Comparison of ENCODE assay signal across 13 cellular contexts in the genomic region with DNA sequence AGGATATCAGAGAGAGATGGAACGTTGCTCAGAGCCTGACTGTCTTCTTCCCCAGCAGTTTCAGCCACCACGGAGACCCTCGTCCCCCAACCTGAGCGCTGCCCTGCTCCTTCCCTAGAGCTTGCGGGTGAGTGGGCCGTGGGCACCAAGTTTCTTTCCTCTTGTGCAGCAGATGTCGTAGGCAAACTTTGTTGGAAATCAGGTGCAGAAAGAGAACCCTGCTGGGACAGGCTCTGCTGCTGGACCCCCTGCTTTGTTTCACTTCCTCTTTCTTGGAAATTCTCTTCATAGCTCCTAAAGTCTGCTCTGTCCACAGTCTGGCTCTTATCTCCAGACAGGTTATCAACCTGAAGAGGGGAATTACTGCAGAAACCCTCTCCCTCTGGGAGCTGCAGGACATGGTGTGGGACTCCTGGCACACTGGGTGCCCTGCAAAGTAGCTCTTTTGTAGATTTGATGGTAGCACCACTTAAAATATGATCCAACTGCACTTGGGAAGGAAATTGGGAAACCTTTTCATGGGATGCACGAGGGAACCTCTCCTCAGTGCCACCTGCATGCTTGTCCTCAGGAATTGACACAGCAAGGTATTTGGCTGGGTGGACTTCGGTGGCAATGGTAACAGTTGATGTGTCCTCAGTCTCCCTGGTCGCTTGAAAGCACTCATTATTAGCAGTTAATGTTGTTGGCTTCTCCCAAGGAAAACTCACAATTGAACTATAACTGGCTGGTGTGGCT.
DNase-seq lines count a peak whose midpoint lies in the region; ATAC-seq and TF ChIP-seq lines count a peak whose summit lies in the region.
"Had no signal": no experiment of that assay in that cellular context is flagged by ENCODE, and none has a peak within 500 bp of the region (broad histone marks: within the 10 kb centered on the region; RNA-seq: fewer than 3 reads in every experiment).

No MANE protein-coding gene starts in this region.

- no peak overlapping the region for H3K4me2 ChIP-seq in IMR-90 (ENCODE audit: low read depth, low read length)

- DNase-seq in IMR-90 (no peak), naive B cell (peak; percentile 80), NCI-H187 (lab: John Stamatoyannopoulos, UW) (no peak), gastrocnemius medialis (no peak)
- DNase-seq in NK-92 treated with Interleukin-12 subunit alpha and Interleukin-12 subunit beta, amount 100 ng/mL, for 24 hours (lab: John Stamatoyannopoulos, UW), result no peak
- DNase-seq: mammary epithelial cell; NCI-H1092 treated with DMSO at 0.1 percent for 48 hours; stimulated activated CD4-positive, alpha-beta T cell treated with anti-CD3 and anti-CD28 coated beads, Interleukin-4, amount 100 ng/mL, for 4 hours; T1000 had no signal

- no peak overlapping the region for H2BK5ac ChIP-seq in IMR-90 (ENCODE audit: low read depth, low read length, poor library complexity, severe bottlenecking)

- BruUV-seq in IMR-90 (replicated peaks; lab: Mats Ljungman, UMichigan), result no TSS peak

- H2BK120ac ChIP-seq in IMR-90 (ENCODE audit: low read depth, low read length), result no peak overlapping the region

- H3K4me1 Mint-ChIP-seq in naive B cell, result peaks cover 44 to 67% (median 56%) of the 10 kb centered on the region in 3 donors

- H3K9me3 Mint-ChIP-seq in naive B cell, result no peaks in the 10 kb centered on the region

- H2AK5ac ChIP-seq in IMR-90 (ENCODE audit: low read depth, low read length), result no peak overlapping the region

- H3K9ac ChIP-seq in IMR-90 (ENCODE audit: low read depth, low read length), result no peak overlapping the region

- TF ChIP-seq CTCF in IMR-90 (conservative IDR thresholded peaks at IDR 0.05; ENCODE audit: low read depth, low read length), result no peak
- no peak for TF ChIP-seq CTCF in gastrocnemius medialis (IDR thresholded peaks at IDR 0.05 in 4 of 5, conservative IDR thresholded peaks at IDR 0.05 in 1 of 5)

- H3K4me3 Mint-ChIP-seq in naive B cell, result peak overlapping the region; percentile 36 to 91 (median 76)

- TF ChIP-seq POLR2A in IMR-90 (IDR thresholded peaks at IDR 0.05; ENCODE audit: low read depth, low read length) (no peak), gastrocnemius medialis (IDR thresholded peaks at IDR 0.05) (no peak)

- H3K14ac ChIP-seq in IMR-90 (replicated peaks; ENCODE audit: low read depth, low read length), result no peak overlapping the region

- H3K56ac ChIP-seq in IMR-90 (ENCODE audit: extremely low read depth, insufficient read depth, low read length), result no peak overlapping the region

- H3K4me1 ChIP-seq in IMR-90 (ENCODE audit: control insufficient read depth, insufficient read depth, low read length) (peaks cover 6% of the 10 kb centered on the region), gastrocnemius medialis (peaks cover 10 to 13% of the 10 kb centered on the region in 2 donors)
- H3K4me1 ChIP-seq: adrenal gland had no signal

- H4K20me1 ChIP-seq in IMR-90 (ENCODE audit: insufficient read depth, low read length), result peaks cover 12% of the 10 kb centered on the region; the same call in 1 of the 2 replicates

- 93% methylated on average over 3 of the region's 10 CpGs; no CpG with 5 or more reads in 1 of the 2 experiments for WGBS in IMR-90 (ENCODE audit: extremely low coverage in 2 of 2, insufficient read length in 1 of 2), 2 experiments

- no peak overlapping the region for H3K23ac ChIP-seq in IMR-90 (ENCODE audit: low read depth, low read length)

- H4K5ac ChIP-seq in IMR-90 (ENCODE audit: low read depth, low read length), result no peak overlapping the region

- H4K8ac ChIP-seq in IMR-90 (ENCODE audit: low read depth in 2 of 2, low read length in 2 of 2), result no peak overlapping the region

- H3K36me3 Mint-ChIP-seq in naive B cell, result no peaks in the 10 kb centered on the region

- H3K4me3 ChIP-seq in IMR-90 (ENCODE audit: insufficient read depth, low read depth, low read length) (no peak overlapping the region), gastrocnemius medialis (no peak overlapping the region)
- H3K4me3 ChIP-seq: adrenal gland had no signal

- no peak overlapping the region for H4K91ac ChIP-seq in IMR-90 (ENCODE audit: insufficient read depth, low read depth, low read length)

- TF ChIP-seq RAD21 in IMR-90 (IDR thresholded peaks at IDR 0.05; ENCODE audit: low read length), result no peak

- in situ Hi-C loops in IMR-90 (cut with MboI; ENCODE audit: low sequenced_read_pairs) (no loop called here), gastrocnemius medialis (cut with MboI; ENCODE audit: low sequenced_read_pairs in 4 of 4) (loop anchor here (25.0 kb wide), 2 partner anchors 126 to 526 kb away; a partner anchor contains a TSS)

- no peak overlapping the region for H3K4ac ChIP-seq in IMR-90 (ENCODE audit: low read depth, low read length)

- ATAC-seq in GM18867 (IDR thresholded peaks at IDR 0.05; ENCODE audit: unreplicated experiment) (peak; percentile 46), GM21723 (IDR thresholded peaks at IDR 0.05; ENCODE audit: unreplicated experiment) (peak; percentile 50), IMR-90 (ENCODE audit: low read depth) (no peak), naive B cell (ENCODE audit: low read depth in 2 of 2) (peak; percentile 77 to 78), GM18873 (IDR thresholded peaks at IDR 0.05; ENCODE audit: low FRiP score, unreplicated experiment) (no peak), gastrocnemius medialis (no peak)

- peak overlapping the region; percentile 94 to 99 (median 98) for H3K27ac Mint-ChIP-seq in naive B cell

- no peak overlapping the region for H3K18ac ChIP-seq in IMR-90 (ENCODE audit: low read depth, low read length)

- peaks cover 16% of the 10 kb centered on the region for H3K9me1 ChIP-seq in IMR-90 (ENCODE audit: insufficient read depth, low read length)

- CTCF ChIA-PET in IMR-90 (lab: Yijun Ruan, JAX), result no interaction called here

- H3K79me1 ChIP-seq in IMR-90 (ENCODE audit: low read depth in 1 of 2, low read length in 2 of 2), result peaks cover 25 to 63% of the 10 kb centered on the region in 2 experiments

- H3K27me3 Mint-ChIP-seq in naive B cell, result no peaks in the 10 kb centered on the region

- H3K27me3 ChIP-seq in IMR-90 (ENCODE audit: control insufficient read depth, insufficient read depth, low read length), result no peaks in the 10 kb centered on the region
- H3K27me3 ChIP-seq in gastrocnemius medialis, result no peaks in the 10 kb centered on the region
- H3K27me3 ChIP-seq: adrenal gland had no signal

- H2AFZ ChIP-seq in IMR-90 (replicated peaks; ENCODE audit: low read length, poor library complexity), result peak overlapping the region; percentile 27

- H3K36me3 ChIP-seq in IMR-90 (ENCODE audit: control insufficient read depth, insufficient read depth, low read length), result peaks cover 39% of the 10 kb centered on the region
- H3K36me3 ChIP-seq in gastrocnemius medialis, result no peaks in the 10 kb centered on the region
- H3K36me3 ChIP-seq: adrenal gland had no signal

- H2AK9ac ChIP-seq in IMR-90 (replicated peaks; ENCODE audit: low read depth, low read length, poor library complexity), result peak overlapping the region; percentile 33

- POLR2A ChIA-PET in IMR-90 (lab: Charles Lee; ENCODE audit: unreplicated experiment), result no interaction called here

- no peak overlapping the region for H2BK15ac ChIP-seq in IMR-90 (ENCODE audit: low read depth, low read length)

- H3K9me3 ChIP-seq in IMR-90 (ENCODE audit: control insufficient read depth, insufficient read depth, low read length) (no peaks in the 10 kb centered on the region), gastrocnemius medialis (no peaks in the 10 kb centered on the region)
- H3K9me3 ChIP-seq: adrenal gland had no signal

- intact Hi-C loops in IMR-90 (cut with micrococcal nuclease) (no loop called here), gastrocnemius medialis (cut with DNase I; ENCODE audit: low total_unique reads) (no loop called here)

- dilution Hi-C loops in IMR-90 (cut with HindIII; ENCODE audit: low sequenced_read_pairs, unreplicated experiment), result no loop called here

- no peak overlapping the region for H2BK20ac ChIP-seq in IMR-90 (ENCODE audit: low read depth, low read length)

- H3K27ac ChIP-seq in IMR-90 (ENCODE audit: insufficient read depth, low read length), result no peak overlapping the region
- no peak overlapping the region for H3K27ac ChIP-seq in gastrocnemius medialis
- H3K27ac ChIP-seq: adrenal gland had no signal

TF ChIP-seq in IMR-90, 13 proteins besides CTCF, POLR2A, EP300 and RAD21:
- no peak for TF ChIP-seq NFE2L2 (IDR thresholded peaks at IDR 0.05; ENCODE audit: low read depth, low read length)
- no peak for TF ChIP-seq MXI1 (IDR thresholded peaks at IDR 0.05; ENCODE audit: borderline replicate concordance, low read depth, low read length)
- TF ChIP-seq RFX5 (IDR thresholded peaks at IDR 0.05; ENCODE audit: low read depth, low read length), result no peak
- no peak for TF ChIP-seq FOS (IDR thresholded peaks at IDR 0.05; ENCODE audit: low read depth, low read length)
- no peak for TF ChIP-seq CEBPB (IDR thresholded peaks at IDR 0.05; ENCODE audit: low read depth, low read length)

Comparison
In these comparisons a context has a peak if more than half of its experiments do, and no peak if none do; other contexts are left out.
1. ATAC-seq: peak in GM18867 (single experiment), GM21723 (single experiment) and naive B cell (2 of 2); none in IMR-90 (single experiment), GM18873 (single experiment) and gastrocnemius medialis (0 of 2).